ENCODE assay signal across 8 cellular contexts in the genomic region with DNA sequence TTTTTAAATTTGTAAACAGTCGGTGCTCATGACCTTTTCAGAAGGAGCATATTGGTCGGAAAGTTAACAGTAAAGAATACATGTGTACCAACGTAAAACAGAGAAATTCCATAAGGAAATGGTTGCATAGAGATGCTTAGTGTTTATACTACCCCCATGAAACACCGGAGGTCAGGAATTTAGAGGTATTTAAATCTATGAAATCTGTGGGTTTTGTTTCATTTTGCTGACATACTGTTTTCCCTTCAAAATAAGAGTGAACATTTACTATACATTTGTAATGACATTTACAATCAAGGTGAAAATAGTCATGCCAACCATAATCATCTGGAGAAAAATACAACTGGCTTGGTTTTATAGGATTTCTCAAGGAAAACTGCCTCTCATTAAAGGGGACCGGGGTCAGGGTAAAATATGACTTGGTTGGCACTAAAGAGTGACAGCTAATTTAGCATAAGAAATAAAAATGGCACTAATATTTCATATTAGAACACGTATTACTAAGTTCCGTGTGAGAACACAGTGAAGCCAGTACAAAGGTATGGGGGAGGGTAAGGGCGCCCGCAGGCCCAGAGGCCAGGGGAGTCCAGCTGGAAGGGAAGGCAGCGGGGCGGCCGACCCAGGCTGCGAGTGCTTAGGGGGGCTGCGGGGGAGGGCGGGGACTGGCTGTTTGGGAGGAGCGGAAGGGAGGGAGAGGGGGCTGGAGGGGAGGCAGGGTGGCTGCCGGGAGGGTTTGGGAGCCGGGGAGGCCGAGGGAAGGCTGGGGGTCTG. TPM values are rescaled to one million over a fixed set of nuclear protein-coding genes. Genes with fewer than 3 reads are reported as not detected.
DNase-seq lines count a peak whose midpoint lies in the region; ATAC-seq and TF ChIP-seq lines count a peak whose summit lies in the region.

No MANE protein-coding gene starts in this region.

- H2AFZ ChIP-seq in hepatocyte, result peak overlapping the region; percentile 43

- no peaks in the 10 kb centered on the region for H3K27me3 ChIP-seq in hepatocyte

- H3K4me3 ChIP-seq in astrocyte of the cerebellum (ENCODE audit: low read depth, low read length) (peak overlapping the region; percentile 81), hepatocyte (peak overlapping the region; percentile 55)

- H3K9me3 ChIP-seq in hepatocyte (ENCODE audit: low read depth), result no peaks in the 10 kb centered on the region

- H3K36me3 ChIP-seq in hepatocyte (replicated peaks; ENCODE audit: insufficient read depth, low read depth), result no peaks in the 10 kb centered on the region

- DNase-seq in AG20443 (ENCODE audit: low spot score) (peak; percentile 69), GM13977 (ENCODE audit: low spot score) (peak; percentile 43), NCI-H82 (lab: John Stamatoyannopoulos, UW) (peak; percentile 93), astrocyte of the cerebellum (ENCODE audit: low read depth) (peak; percentile 28), hepatocyte (ENCODE audit: low spot score) (peak; percentile 83), putamen (ENCODE audit: low spot score) (peak; percentile 74), NCI-H187 treated with DMSO at 0.1 percent for 48 hours (lab: John Stamatoyannopoulos, UW) (no peak)

- 17% methylated on average over 10 of the region's 19 CpGs for WGBS in hepatocyte (ENCODE audit: low lambda C conversion rate, missing lambda C conversion rate)

- H4K20me1 ChIP-seq in hepatocyte (ENCODE audit: insufficient read depth, poor library complexity, severe bottlenecking), result peaks cover 8% of the 10 kb centered on the region

- peaks cover 30% of the 10 kb centered on the region for H3K4me1 ChIP-seq in hepatocyte (ENCODE audit: insufficient read depth)

- TF ChIP-seq CTCF in GM13977 (IDR thresholded peaks at IDR 0.05; ENCODE audit: extremely low read depth, insufficient read depth, missing control alignments), result no peak
- TF ChIP-seq CTCF in astrocyte of the cerebellum (IDR thresholded peaks at IDR 0.05; ENCODE audit: low read depth, low read length, missing control alignments), result no peak
- no peak for TF ChIP-seq CTCF in hepatocyte (IDR thresholded peaks at IDR 0.05; ENCODE audit: poor library complexity)

- peak overlapping the region; percentile 98 for H3K27ac ChIP-seq in hepatocyte

- peak; percentile 3 for ATAC-seq in HG03097 (IDR thresholded peaks at IDR 0.05; ENCODE audit: low FRiP score, unreplicated experiment)

- in situ Hi-C loops in GM13977 (cut with MboI; ENCODE audit: low pct_unique_long_range_greater_than_20kb, low sequenced_read_pairs, unreplicated experiment), result loop anchor here (10.0 kb wide), 2 partner anchors 125 to 185 kb away; no protein-coding TSS in a partner anchor
- in situ Hi-C loops in astrocyte of the cerebellum (cut with HindIII; ENCODE audit: low sequenced_read_pairs), result no loop called here

- no peaks in the 10 kb centered on the region for H3K9me2 ChIP-seq in hepatocyte (replicated peaks; ENCODE audit: insufficient read depth)

- H3K79me2 ChIP-seq in hepatocyte, result peaks cover 62% of the 10 kb centered on the region

- peak overlapping the region; percentile 83 for H3K4me2 ChIP-seq in hepatocyte

RNA-seq across cellular contexts. Expression of a gene that starts 1.1 kb away (rescaled TPM):
- not detected in 2 replicates for total RNA-seq in hepatocyte
- polyA plus RNA-seq in hepatocyte, result 9.5 and 10.0 TPM in 2 replicates
